In the genomic region with DNA sequence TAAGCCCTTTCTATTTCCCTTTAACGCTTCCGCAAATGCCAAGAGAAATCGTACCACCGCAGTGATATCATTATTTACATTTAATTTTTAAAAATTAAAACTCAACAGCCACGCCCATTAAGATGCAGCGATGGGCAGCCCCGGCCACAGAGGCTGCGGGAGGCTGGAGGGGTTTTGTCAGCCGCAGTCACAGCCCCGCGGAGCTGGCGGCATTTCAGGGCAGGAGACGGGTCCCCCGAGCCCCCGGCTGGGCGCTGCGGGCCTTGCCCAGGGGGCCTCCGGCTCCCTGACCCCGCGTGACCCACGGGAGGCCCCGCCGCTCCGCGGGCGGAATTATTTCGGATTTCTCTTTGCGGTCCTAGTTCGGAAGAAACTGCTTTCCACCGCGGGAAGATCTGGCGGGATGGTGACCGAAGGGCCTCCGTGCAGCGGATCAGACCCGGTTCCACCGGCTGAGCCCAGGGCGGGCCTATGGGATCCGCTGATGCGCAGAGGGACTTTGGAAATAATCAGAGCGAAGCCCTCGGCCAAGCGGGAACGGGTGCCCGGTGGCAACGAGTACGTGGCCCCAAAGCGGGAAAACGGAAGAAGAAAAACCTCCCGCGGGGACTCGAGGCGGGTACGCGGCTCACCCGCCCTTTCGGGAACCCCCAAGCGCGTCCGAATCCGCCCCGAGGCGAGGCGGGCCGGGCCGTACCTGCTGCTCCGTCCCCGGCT, we compare ENCODE assay signal across 19 cellular contexts. TPM values are rescaled to one million over a fixed set of nuclear protein-coding genes. Genes with fewer than 3 reads are reported as not detected.
DNase-seq lines count a peak whose midpoint lies in the region; ATAC-seq and TF ChIP-seq lines count a peak whose summit lies in the region.
"Had no signal": no experiment of that assay in that cellular context is flagged by ENCODE, and none has a peak within 500 bp of the region (broad histone marks: within the 10 kb centered on the region; RNA-seq: fewer than 3 reads in every experiment).

No MANE protein-coding gene starts in this region.

- H3K9me3 Mint-ChIP-seq in CD4-positive, alpha-beta memory T cell = peaks cover 0 to 7% (median 0%) of the 10 kb centered on the region in 8 donors
- H3K9me3 Mint-ChIP-seq in IgD-negative memory B cell = peaks cover 0 to 4% (median 3%) of the 10 kb centered on the region in 3 donors
- peaks cover 7% of the 10 kb centered on the region for H3K9me3 Mint-ChIP-seq in glutamatergic neuron (ENCODE audit: unreplicated experiment)
- no peaks in the 10 kb centered on the region for H3K9me3 Mint-ChIP-seq in neural crest cell

- no peak overlapping the region for H3K4me3 ChIP-seq in CD4-positive, alpha-beta memory T cell (ENCODE audit: low read length in 2 of 2)
- H3K4me3 ChIP-seq: body of pancreas, SK-N-MC had no signal

- no peaks in the 10 kb centered on the region for H3K9me3 ChIP-seq in CD4-positive, alpha-beta memory T cell (ENCODE audit: control insufficient read depth in 1 of 2, low read length in 2 of 2)
- H3K9me3 ChIP-seq: body of pancreas had no signal

- no peak for TF ChIP-seq CTCF in glutamatergic neuron (IDR thresholded peaks at IDR 0.05; ENCODE audit: partially characterized antibody, unreplicated experiment)
- TF ChIP-seq CTCF in neural crest cell (conservative IDR thresholded peaks at IDR 0.05) = no peak

- no peak for ATAC-seq in HG03159 (IDR thresholded peaks at IDR 0.05; ENCODE audit: unreplicated experiment)
- ATAC-seq: body of pancreas, left colon, right cardiac atrium had no signal

- peaks cover 17 to 34% of the 10 kb centered on the region in 2 donors for H3K36me3 Mint-ChIP-seq in CD4-positive, alpha-beta memory T cell
- H3K36me3 Mint-ChIP-seq in IgD-negative memory B cell (no peaks in the 10 kb centered on the region), glutamatergic neuron (ENCODE audit: unreplicated experiment) (peaks cover 3% of the 10 kb centered on the region), neural crest cell (ENCODE audit: low read depth) (peaks cover 14% of the 10 kb centered on the region)

- peaks cover 0 to 9% (median 2%) of the 10 kb centered on the region in 4 donors for H3K4me1 Mint-ChIP-seq in CD4-positive, alpha-beta memory T cell
- H3K4me1 Mint-ChIP-seq in IgD-negative memory B cell (peaks cover 0 to 4% (median 0%) of the 10 kb centered on the region in 3 donors), glutamatergic neuron (ENCODE audit: low read depth, unreplicated experiment) (peaks cover 2% of the 10 kb centered on the region), neural crest cell (peaks cover 11% of the 10 kb centered on the region)

- CTCF ChIA-PET in CD4-positive, alpha-beta memory T cell (lab: Charles Lee; ENCODE audit: partially characterized antibody) = no interaction called here

- peaks cover 6% of the 10 kb centered on the region in 2 donors for H3K27me3 Mint-ChIP-seq in CD4-positive, alpha-beta memory T cell
- H3K27me3 Mint-ChIP-seq in IgD-negative memory B cell (peaks cover 9% of the 10 kb centered on the region), glutamatergic neuron (ENCODE audit: unreplicated experiment) (peaks cover 19% of the 10 kb centered on the region), neural crest cell (ENCODE audit: low read depth) (peaks cover 67% of the 10 kb centered on the region)

- peak overlapping the region in 5 of 8 donors; percentile 17 to 69 (median 30) for H3K4me3 Mint-ChIP-seq in CD4-positive, alpha-beta memory T cell
- H3K4me3 Mint-ChIP-seq in IgD-negative memory B cell = peak overlapping the region in 2 of 4 donors; percentile 55 to 60
- peak overlapping the region; percentile 67 for H3K4me3 Mint-ChIP-seq in glutamatergic neuron (ENCODE audit: unreplicated experiment)
- peak overlapping the region; percentile 72 for H3K4me3 Mint-ChIP-seq in neural crest cell

- no peak for DNase-seq in CD4-positive, alpha-beta memory T cell
- no peak for DNase-seq in glutamatergic neuron
- DNase-seq in neural crest cell (ENCODE audit: low read depth, low spot score) = no peak
- no peak for DNase-seq in NCI-H2196 (lab: John Stamatoyannopoulos, UW; ENCODE audit: unreplicated experiment)
- no peak for DNase-seq in SW480 (ENCODE audit: low spot score)
- no peak for DNase-seq in SK-N-DZ (ENCODE audit: low spot score)
- DNase-seq: activated CD8-positive, alpha-beta memory T cell treated with anti-CD3 and anti-CD28 coated beads, Interleukin-2, amount 50 U/mL, for 4 hours; body of pancreas; left colon; NCI-H187 treated with DMSO at 0.1 percent for 48 hours; occipital lobe; right cardiac atrium had no signal

- H3K36me3 ChIP-seq in CD4-positive, alpha-beta memory T cell (ENCODE audit: insufficient read depth, low read length) = no peaks in the 10 kb centered on the region

- no peak overlapping the region for H3K27ac ChIP-seq in CD4-positive, alpha-beta memory T cell (ENCODE audit: low read depth, low read length)
- H3K27ac ChIP-seq: body of pancreas, SK-N-MC, tibial nerve had no signal

- no peak overlapping the region for H3K27ac Mint-ChIP-seq in CD4-positive, alpha-beta memory T cell
- H3K27ac Mint-ChIP-seq in IgD-negative memory B cell (peak overlapping the region in 2 of 3 donors; percentile 63 to 64), glutamatergic neuron (ENCODE audit: unreplicated experiment) (peak overlapping the region; percentile 43), neural crest cell (ENCODE audit: unreplicated experiment) (no peak overlapping the region)

- POLR2A ChIA-PET in CD4-positive, alpha-beta memory T cell (lab: Charles Lee; ENCODE audit: partially characterized antibody) = no interaction called here

- no peaks in the 10 kb centered on the region for H3K27me3 ChIP-seq in CD4-positive, alpha-beta memory T cell (ENCODE audit: insufficient read depth, low read length)

- intact Hi-C loops in CD4-positive, alpha-beta memory T cell (cut with micrococcal nuclease) = no loop called here

- H3K4me1 ChIP-seq in CD4-positive, alpha-beta memory T cell (ENCODE audit: insufficient read depth, low read length) = no peaks in the 10 kb centered on the region

RNA-seq across cellular contexts. Expression of a gene that starts 1.9 kb away (rescaled TPM):
- total RNA-seq in CD4-positive, alpha-beta memory T cell = not detected
- polyA plus RNA-seq in CD4-positive, alpha-beta memory T cell = under 1 TPM in 1 of 2 donors, not detected in 1; 0.65 TPM
- polyA plus RNA-seq in IgD-negative memory B cell = not detected
- total RNA-seq in glutamatergic neuron (ENCODE audit: unreplicated experiment) = 6.2 TPM
- total RNA-seq in neural crest cell = 0.32 TPM in 1 of 2 replicates, not detected in the other
- 0.80 and 2.1 TPM in 2 replicates for polyA plus RNA-seq in SK-N-DZ (2014; cell fraction: cytosol; rRNA removed)
- 1.7 and 2.6 TPM in 2 replicates for polyA plus RNA-seq in SK-N-DZ (2014; cell fraction: nucleus; rRNA removed)
- total RNA-seq: fibroblast of villous mesenchyme, left colon, mesenteric fat pad, NCI-H460, occipital lobe, right cardiac atrium had no signal

Comparison
In these comparisons a context has a peak if more than half of its experiments do, and no peak if none do; other contexts are left out.
1. H3K27ac Mint-ChIP-seq: peak in IgD-negative memory B cell (2 of 3) and glutamatergic neuron (single experiment); none in CD4-positive, alpha-beta memory T cell (0 of 7) and neural crest cell (single experiment).